In the genomic region with DNA sequence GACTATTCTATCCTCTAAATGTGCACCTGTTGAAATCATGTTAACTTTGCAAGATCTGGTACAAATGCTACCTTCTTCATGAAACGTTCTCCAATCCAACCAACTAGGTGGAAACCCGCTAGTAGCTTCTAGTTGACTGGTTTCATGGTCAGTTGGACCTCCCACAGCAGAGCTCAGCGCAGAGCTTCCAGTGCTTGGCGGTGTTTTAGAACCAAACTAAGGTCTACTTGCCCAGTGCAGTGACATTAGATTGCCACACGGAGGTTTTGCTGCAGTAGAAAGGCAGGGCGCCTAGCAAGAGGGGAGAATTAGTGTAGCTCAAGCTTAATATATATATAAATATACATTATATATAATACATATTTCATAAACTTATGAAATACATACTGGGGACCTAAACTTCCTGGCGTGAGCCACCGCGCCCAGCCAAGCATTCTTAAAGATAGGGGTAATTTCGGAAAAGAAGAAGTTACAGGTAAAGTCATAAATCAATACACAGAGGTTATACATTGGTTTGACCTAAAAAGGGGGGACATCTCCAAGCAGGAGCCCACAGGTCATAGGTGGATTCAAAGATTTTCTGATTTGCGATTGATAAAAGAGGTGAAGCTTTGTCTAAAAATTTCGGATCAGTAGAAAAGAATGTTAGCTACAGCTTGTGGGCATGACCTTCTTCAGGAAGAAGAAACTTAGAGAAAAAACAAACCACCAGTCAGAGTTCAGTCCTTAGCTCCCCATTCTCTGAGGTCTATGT, we compare ENCODE assay signal across 2 cellular contexts.
A peak's percentile ranks its signal among the peaks of the same experiment; 100 is the strongest.
TF ChIP-seq lines count a peak whose summit lies in the region.

No MANE protein-coding gene starts in this region.

TF ChIP-seq in HCT116, 20 proteins besides CTCF, POLR2A, EP300 and RAD21:
- TF ChIP-seq, protein P1, sequence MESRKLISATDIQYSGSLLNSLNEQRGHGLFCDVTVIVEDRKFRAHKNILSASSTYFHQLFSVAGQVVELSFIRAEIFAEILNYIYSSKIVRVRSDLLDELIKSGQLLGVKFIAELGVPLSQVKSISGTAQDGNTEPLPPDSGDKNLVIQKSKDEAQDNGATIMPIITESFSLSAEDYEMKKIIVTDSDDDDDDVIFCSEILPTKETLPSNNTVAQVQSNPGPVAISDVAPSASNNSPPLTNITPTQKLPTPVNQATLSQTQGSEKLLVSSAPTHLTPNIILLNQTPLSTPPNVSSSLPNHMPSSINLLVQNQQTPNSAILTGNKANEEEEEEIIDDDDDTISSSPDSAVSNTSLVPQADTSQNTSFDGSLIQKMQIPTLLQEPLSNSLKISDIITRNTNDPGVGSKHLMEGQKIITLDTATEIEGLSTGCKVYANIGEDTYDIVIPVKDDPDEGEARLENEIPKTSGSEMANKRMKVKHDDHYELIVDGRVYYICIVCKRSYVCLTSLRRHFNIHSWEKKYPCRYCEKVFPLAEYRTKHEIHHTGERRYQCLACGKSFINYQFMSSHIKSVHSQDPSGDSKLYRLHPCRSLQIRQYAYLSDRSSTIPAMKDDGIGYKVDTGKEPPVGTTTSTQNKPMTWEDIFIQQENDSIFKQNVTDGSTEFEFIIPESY (IDR thresholded peaks at IDR 0.05; ENCODE audit: extremely low read depth, insufficient replicate concordance, low read length): no peak
- TF ChIP-seq CBX3 (IDR thresholded peaks at IDR 0.05; ENCODE audit: low read depth): 0 out of 2 replicates have a peak, but pooled peaks have one; percentile 18

TF ChIP-seq in WTC11, 78 proteins besides CTCF, POLR2A, EP300 and RAD21:
- TF ChIP-seq SMAD4 (CRISPR knock-in tag; IDR thresholded peaks at IDR 0.05) (no peak), ESRRA (CRISPR knock-in tag; IDR thresholded peaks at IDR 0.05; ENCODE audit: borderline replicate concordance) (no peak), ZNF317 (CRISPR knock-in tag; IDR thresholded peaks at IDR 0.05; ENCODE audit: borderline replicate concordance, low read depth) (no peak), FOXK1 (CRISPR knock-in tag; IDR thresholded peaks at IDR 0.05) (no peak), JUN (CRISPR knock-in tag; IDR thresholded peaks at IDR 0.05) (no peak), IRF2 (CRISPR knock-in tag; IDR thresholded peaks at IDR 0.05; ENCODE audit: borderline replicate concordance, low read depth) (no peak), HMGA2 (CRISPR knock-in tag; IDR thresholded peaks at IDR 0.05) (no peak), NFATC4 (CRISPR knock-in tag; IDR thresholded peaks at IDR 0.05) (no peak), ZNF219 (CRISPR knock-in tag; IDR thresholded peaks at IDR 0.05; ENCODE audit: borderline replicate concordance) (no peak), ELF4 (CRISPR knock-in tag; IDR thresholded peaks at IDR 0.05; ENCODE audit: low read depth) (no peak), TCF7 (CRISPR knock-in tag; IDR thresholded peaks at IDR 0.05; ENCODE audit: low read depth) (no peak), ETV6 (CRISPR knock-in tag; IDR thresholded peaks at IDR 0.05) (no peak), PRRX2 (CRISPR knock-in tag; IDR thresholded peaks at IDR 0.05) (no peak), NR2C2 (CRISPR knock-in tag; IDR thresholded peaks at IDR 0.05) (no peak), FOXJ3 (CRISPR knock-in tag; IDR thresholded peaks at IDR 0.05; ENCODE audit: borderline replicate concordance) (no peak)
- TF ChIP-seq, protein P2, sequence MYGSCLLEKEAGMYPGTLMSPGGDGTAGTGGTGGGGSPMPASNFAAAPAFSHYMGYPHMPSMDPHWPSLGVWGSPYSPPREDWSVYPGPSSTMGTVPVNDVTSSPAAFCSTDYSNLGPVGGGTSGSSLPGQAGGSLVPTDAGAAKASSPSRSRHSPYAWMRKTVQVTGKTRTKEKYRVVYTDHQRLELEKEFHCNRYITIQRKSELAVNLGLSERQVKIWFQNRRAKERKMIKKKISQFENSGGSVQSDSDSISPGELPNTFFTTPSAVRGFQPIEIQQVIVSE (CRISPR knock-in tag; IDR thresholded peaks at IDR 0.05; ENCODE audit: borderline replicate concordance): no peak
- TF ChIP-seq, protein P3, sequence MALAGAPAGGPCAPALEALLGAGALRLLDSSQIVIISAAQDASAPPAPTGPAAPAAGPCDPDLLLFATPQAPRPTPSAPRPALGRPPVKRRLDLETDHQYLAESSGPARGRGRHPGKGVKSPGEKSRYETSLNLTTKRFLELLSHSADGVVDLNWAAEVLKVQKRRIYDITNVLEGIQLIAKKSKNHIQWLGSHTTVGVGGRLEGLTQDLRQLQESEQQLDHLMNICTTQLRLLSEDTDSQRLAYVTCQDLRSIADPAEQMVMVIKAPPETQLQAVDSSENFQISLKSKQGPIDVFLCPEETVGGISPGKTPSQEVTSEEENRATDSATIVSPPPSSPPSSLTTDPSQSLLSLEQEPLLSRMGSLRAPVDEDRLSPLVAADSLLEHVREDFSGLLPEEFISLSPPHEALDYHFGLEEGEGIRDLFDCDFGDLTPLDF (CRISPR knock-in tag; IDR thresholded peaks at IDR 0.05): no peak
- TF ChIP-seq, protein P4, sequence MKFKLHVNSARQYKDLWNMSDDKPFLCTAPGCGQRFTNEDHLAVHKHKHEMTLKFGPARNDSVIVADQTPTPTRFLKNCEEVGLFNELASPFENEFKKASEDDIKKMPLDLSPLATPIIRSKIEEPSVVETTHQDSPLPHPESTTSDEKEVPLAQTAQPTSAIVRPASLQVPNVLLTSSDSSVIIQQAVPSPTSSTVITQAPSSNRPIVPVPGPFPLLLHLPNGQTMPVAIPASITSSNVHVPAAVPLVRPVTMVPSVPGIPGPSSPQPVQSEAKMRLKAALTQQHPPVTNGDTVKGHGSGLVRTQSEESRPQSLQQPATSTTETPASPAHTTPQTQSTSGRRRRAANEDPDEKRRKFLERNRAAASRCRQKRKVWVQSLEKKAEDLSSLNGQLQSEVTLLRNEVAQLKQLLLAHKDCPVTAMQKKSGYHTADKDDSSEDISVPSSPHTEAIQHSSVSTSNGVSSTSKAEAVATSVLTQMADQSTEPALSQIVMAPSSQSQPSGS (CRISPR knock-in tag; IDR thresholded peaks at IDR 0.05; ENCODE audit: borderline replicate concordance, low read depth): no peak
- TF ChIP-seq, protein P5, sequence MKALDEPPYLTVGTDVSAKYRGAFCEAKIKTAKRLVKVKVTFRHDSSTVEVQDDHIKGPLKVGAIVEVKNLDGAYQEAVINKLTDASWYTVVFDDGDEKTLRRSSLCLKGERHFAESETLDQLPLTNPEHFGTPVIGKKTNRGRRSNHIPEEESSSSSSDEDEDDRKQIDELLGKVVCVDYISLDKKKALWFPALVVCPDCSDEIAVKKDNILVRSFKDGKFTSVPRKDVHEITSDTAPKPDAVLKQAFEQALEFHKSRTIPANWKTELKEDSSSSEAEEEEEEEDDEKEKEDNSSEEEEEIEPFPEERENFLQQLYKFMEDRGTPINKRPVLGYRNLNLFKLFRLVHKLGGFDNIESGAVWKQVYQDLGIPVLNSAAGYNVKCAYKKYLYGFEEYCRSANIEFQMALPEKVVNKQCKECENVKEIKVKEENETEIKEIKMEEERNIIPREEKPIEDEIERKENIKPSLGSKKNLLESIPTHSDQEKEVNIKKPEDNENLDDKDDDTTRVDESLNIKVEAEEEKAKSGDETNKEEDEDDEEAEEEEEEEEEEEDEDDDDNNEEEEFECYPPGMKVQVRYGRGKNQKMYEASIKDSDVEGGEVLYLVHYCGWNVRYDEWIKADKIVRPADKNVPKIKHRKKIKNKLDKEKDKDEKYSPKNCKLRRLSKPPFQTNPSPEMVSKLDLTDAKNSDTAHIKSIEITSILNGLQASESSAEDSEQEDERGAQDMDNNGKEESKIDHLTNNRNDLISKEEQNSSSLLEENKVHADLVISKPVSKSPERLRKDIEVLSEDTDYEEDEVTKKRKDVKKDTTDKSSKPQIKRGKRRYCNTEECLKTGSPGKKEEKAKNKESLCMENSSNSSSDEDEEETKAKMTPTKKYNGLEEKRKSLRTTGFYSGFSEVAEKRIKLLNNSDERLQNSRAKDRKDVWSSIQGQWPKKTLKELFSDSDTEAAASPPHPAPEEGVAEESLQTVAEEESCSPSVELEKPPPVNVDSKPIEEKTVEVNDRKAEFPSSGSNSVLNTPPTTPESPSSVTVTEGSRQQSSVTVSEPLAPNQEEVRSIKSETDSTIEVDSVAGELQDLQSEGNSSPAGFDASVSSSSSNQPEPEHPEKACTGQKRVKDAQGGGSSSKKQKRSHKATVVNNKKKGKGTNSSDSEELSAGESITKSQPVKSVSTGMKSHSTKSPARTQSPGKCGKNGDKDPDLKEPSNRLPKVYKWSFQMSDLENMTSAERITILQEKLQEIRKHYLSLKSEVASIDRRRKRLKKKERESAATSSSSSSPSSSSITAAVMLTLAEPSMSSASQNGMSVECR (CRISPR knock-in tag; IDR thresholded peaks at IDR 0.05; ENCODE audit: borderline replicate concordance): no peak
TF ChIP-seq in WTC11: peak in this region for 0.
